Comparison of ENCODE assay signal across 1 cellular context in genomic region chr16:87847785-87848675, GRCh38.
TF ChIP-seq lines count a peak whose summit lies in the region.

No MANE protein-coding gene starts in this region.

TF ChIP-seq in HepG2, 621 proteins besides CTCF, POLR2A, EP300 and RAD21 (continued from another document and continues in another):
- TF ChIP-seq ARID5B (CRISPR knock-in tag; IDR thresholded peaks at IDR 0.05), result peak; percentile 84
- TF ChIP-seq TAF15 (IDR thresholded peaks at IDR 0.05; ENCODE audit: low read depth, low read length, poor library complexity, severe bottlenecking), result no peak
- no peak for TF ChIP-seq MLLT10 (CRISPR knock-in tag; IDR thresholded peaks at IDR 0.05)
- peak; percentile 94 for TF ChIP-seq BRD4 (CRISPR knock-in tag; IDR thresholded peaks at IDR 0.05)
- peak; percentile 71 for TF ChIP-seq FOXO1 (CRISPR knock-in tag; IDR thresholded peaks at IDR 0.05)
- no peak for TF ChIP-seq ATF7 (IDR thresholded peaks at IDR 0.05)
- peak; percentile 71; the same call in 1 of the 2 replicates for TF ChIP-seq ATF7 (CRISPR knock-in tag; IDR thresholded peaks at IDR 0.05)
- TF ChIP-seq ZNF747 (CRISPR knock-in tag; IDR thresholded peaks at IDR 0.05; ENCODE audit: borderline replicate concordance), result no peak; the same call in 1 of the 2 replicates
- peak; percentile 96 for TF ChIP-seq ZC3H13 (CRISPR knock-in tag; IDR thresholded peaks at IDR 0.05)
- TF ChIP-seq CEBPG (CRISPR knock-in tag; IDR thresholded peaks at IDR 0.05), result peak; percentile 91
- TF ChIP-seq SOX13 (IDR thresholded peaks at IDR 0.05), result no peak; the same call in 1 of the 2 replicates
- TF ChIP-seq SOX13 (CRISPR knock-in tag; conservative IDR thresholded peaks at IDR 0.05 in 1 of 2, IDR thresholded peaks at IDR 0.05 in 1 of 2), result peak; percentile 75 to 93; a peak in 3 of 4 replicates
- no peak for TF ChIP-seq ZNF530 (CRISPR knock-in tag; IDR thresholded peaks at IDR 0.05; ENCODE audit: low read depth)
- peak; percentile 68; the same call in 1 of the 2 replicates for TF ChIP-seq ZBTB4 (CRISPR knock-in tag; IDR thresholded peaks at IDR 0.05; ENCODE audit: borderline replicate concordance)
- no peak for TF ChIP-seq ZNF282 (IDR thresholded peaks at IDR 0.05; ENCODE audit: partially characterized antibody)
- TF ChIP-seq ZNF724P (CRISPR knock-in tag; IDR thresholded peaks at IDR 0.05; ENCODE audit: borderline replicate concordance), result no peak
- TF ChIP-seq CHD2 (IDR thresholded peaks at IDR 0.05; ENCODE audit: low read depth, low read length), result 0 out of 2 replicates have a peak, but pooled peaks have one; percentile 9
- no peak for TF ChIP-seq RORA (CRISPR knock-in tag; IDR thresholded peaks at IDR 0.05)
- TF ChIP-seq ZNF713 (CRISPR knock-in tag; IDR thresholded peaks at IDR 0.05), result peak; percentile 81; the same call in 1 of the 2 replicates
- no peak; the same call in 1 of the 2 replicates for TF ChIP-seq MIER3 (CRISPR knock-in tag; IDR thresholded peaks at IDR 0.05; ENCODE audit: borderline replicate concordance)
- TF ChIP-seq SAP130 (CRISPR knock-in tag; IDR thresholded peaks at IDR 0.05; ENCODE audit: low read depth), result peak; percentile 94
- no peak; the same call in 1 of the 2 replicates for TF ChIP-seq ZNF383 (CRISPR knock-in tag; IDR thresholded peaks at IDR 0.05; ENCODE audit: borderline replicate concordance)
- no peak; the same call in 1 of the 2 replicates for TF ChIP-seq CREB3 (CRISPR knock-in tag; IDR thresholded peaks at IDR 0.05)
- TF ChIP-seq ZNF770 (CRISPR knock-in tag; IDR thresholded peaks at IDR 0.05), result no peak
- TF ChIP-seq DRAP1 (CRISPR knock-in tag; IDR thresholded peaks at IDR 0.05), result peak; percentile 66
- peak; percentile 95 for TF ChIP-seq MED13 (CRISPR knock-in tag; IDR thresholded peaks at IDR 0.05)
- TF ChIP-seq ARHGAP35 (CRISPR knock-in tag; IDR thresholded peaks at IDR 0.05; ENCODE audit: borderline replicate concordance), result 0 out of 2 replicates have a peak, but pooled peaks have one; percentile 65
- peak; percentile 75; the same call in 1 of the 2 replicates for TF ChIP-seq FOXJ3 (CRISPR knock-in tag; IDR thresholded peaks at IDR 0.05; ENCODE audit: borderline replicate concordance)
- 0 out of 2 replicates have a peak, but pooled peaks have one; percentile 29 for TF ChIP-seq KLF9 (CRISPR knock-in tag; IDR thresholded peaks at IDR 0.05; ENCODE audit: low read depth)
- no peak; the same call in 1 of the 2 replicates for TF ChIP-seq SNAPC5 (CRISPR knock-in tag; IDR thresholded peaks at IDR 0.05; ENCODE audit: borderline replicate concordance)
- peak; percentile 78; the same call in 1 of the 2 replicates for TF ChIP-seq IKZF5 (CRISPR knock-in tag; IDR thresholded peaks at IDR 0.05)
- peak; percentile 50; the same call in 1 of the 2 replicates for TF ChIP-seq ZNF280D (CRISPR knock-in tag; IDR thresholded peaks at IDR 0.05)
- 0 out of 2 replicates have a peak, but pooled peaks have one; percentile 19 for TF ChIP-seq MLX (CRISPR knock-in tag; IDR thresholded peaks at IDR 0.05)
- TF ChIP-seq GTF3A (CRISPR knock-in tag; conservative IDR thresholded peaks at IDR 0.05), result 0 out of 2 replicates have a peak, but pooled peaks have one; percentile 58
- no peak; the same call in 1 of the 2 replicates for TF ChIP-seq KMT2B (CRISPR knock-in tag; IDR thresholded peaks at IDR 0.05)
- peak; percentile 51; the same call in 1 of the 2 replicates for TF ChIP-seq ZNF775 (CRISPR knock-in tag; IDR thresholded peaks at IDR 0.05; ENCODE audit: borderline replicate concordance)
- TF ChIP-seq NR0B2 (CRISPR knock-in tag; IDR thresholded peaks at IDR 0.05), result no peak
- TF ChIP-seq MAFG (CRISPR knock-in tag; IDR thresholded peaks at IDR 0.05), result no peak
- TF ChIP-seq XRCC5 (optimal IDR thresholded peaks at IDR 0.05; ENCODE audit: low read length), result peak; percentile 91
- peak; percentile 79 for TF ChIP-seq HMG20A (CRISPR knock-in tag; IDR thresholded peaks at IDR 0.05; ENCODE audit: borderline replicate concordance)
- no peak for TF ChIP-seq SAFB2 (CRISPR knock-in tag; IDR thresholded peaks at IDR 0.05; ENCODE audit: borderline replicate concordance, low read depth)
- no peak for TF ChIP-seq MZF1 (CRISPR knock-in tag; IDR thresholded peaks at IDR 0.05; ENCODE audit: borderline replicate concordance)
- TF ChIP-seq ATF1 (CRISPR knock-in tag; IDR thresholded peaks at IDR 0.05), result no peak
- TF ChIP-seq ZNF644 (CRISPR knock-in tag; IDR thresholded peaks at IDR 0.05; ENCODE audit: low read depth), result peak; percentile 42; the same call in 1 of the 2 replicates
- TF ChIP-seq SSRP1 (CRISPR knock-in tag; IDR thresholded peaks at IDR 0.05), result peak; percentile 12; the same call in 1 of the 2 replicates
- no peak for TF ChIP-seq ZUFSP (CRISPR knock-in tag; IDR thresholded peaks at IDR 0.05; ENCODE audit: borderline replicate concordance)
